In the genomic region with DNA sequence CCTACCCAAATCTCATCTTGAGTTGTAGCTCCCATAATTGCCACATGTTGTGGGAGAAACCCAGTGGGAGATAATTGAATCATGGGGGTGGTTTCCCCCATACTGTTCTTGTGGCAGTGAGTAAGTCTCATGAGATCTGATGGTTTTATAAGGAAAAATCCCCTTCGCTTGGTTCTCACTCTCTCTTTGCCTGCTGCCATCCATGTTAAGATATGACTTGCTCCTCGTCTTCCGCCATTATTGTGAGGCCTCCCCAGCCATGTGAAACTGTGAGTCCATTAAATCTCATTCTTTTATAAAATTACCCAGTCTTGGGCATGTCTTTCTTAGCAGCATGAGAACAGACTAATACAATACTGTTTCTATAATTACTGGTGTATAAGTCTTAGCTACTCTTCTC, we compare ENCODE assay signal across 1 cellular context.
TF ChIP-seq lines count a peak whose summit lies in the region.

No MANE protein-coding gene starts in this region.

TF ChIP-seq in GM23338, 12 proteins besides CTCF, POLR2A, EP300 and RAD21 (continued from another document):
- TF ChIP-seq ZNF462 (CRISPR knock-in tag; IDR thresholded peaks at IDR 0.05) (no peak), REST (IDR thresholded peaks at IDR 0.05; ENCODE audit: unreplicated experiment) (no peak), JUNB (IDR thresholded peaks at IDR 0.05; ENCODE audit: unreplicated experiment) (no peak), EZH2phosphoT487 (IDR thresholded peaks at IDR 0.05; ENCODE audit: unreplicated experiment) (no peak), STAT1 (IDR thresholded peaks at IDR 0.05; ENCODE audit: unreplicated experiment) (no peak), ZNF331 (CRISPR knock-in tag; IDR thresholded peaks at IDR 0.05; ENCODE audit: low read depth) (no peak), ZNF114 (CRISPR knock-in tag; IDR thresholded peaks at IDR 0.05) (no peak)
- TF ChIP-seq, protein P1, sequence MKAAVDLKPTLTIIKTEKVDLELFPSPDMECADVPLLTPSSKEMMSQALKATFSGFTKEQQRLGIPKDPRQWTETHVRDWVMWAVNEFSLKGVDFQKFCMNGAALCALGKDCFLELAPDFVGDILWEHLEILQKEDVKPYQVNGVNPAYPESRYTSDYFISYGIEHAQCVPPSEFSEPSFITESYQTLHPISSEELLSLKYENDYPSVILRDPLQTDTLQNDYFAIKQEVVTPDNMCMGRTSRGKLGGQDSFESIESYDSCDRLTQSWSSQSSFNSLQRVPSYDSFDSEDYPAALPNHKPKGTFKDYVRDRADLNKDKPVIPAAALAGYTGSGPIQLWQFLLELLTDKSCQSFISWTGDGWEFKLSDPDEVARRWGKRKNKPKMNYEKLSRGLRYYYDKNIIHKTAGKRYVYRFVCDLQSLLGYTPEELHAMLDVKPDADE (IDR thresholded peaks at IDR 0.05) = no peak
